In genomic region chr16:28917095-28917494, GRCh38 we compare ENCODE assay signal across 1 cellular context.
TF ChIP-seq lines count a peak whose summit lies in the region.

No MANE protein-coding gene starts in this region.

TF ChIP-seq in K562, 482 proteins besides CTCF, POLR2A, EP300 and RAD21:
- TF ChIP-seq NCOR1 (IDR thresholded peaks at IDR 0.05) (no peak), KAT7 (CRISPR knock-in tag; IDR thresholded peaks at IDR 0.05; ENCODE audit: borderline replicate concordance) (no peak), ZC3H8 (IDR thresholded peaks at IDR 0.05) (no peak), BRD9 (IDR thresholded peaks at IDR 0.05; ENCODE audit: low read depth, partially characterized antibody) (no peak), NFE2L1 (tag; IDR thresholded peaks at IDR 0.05; ENCODE audit: borderline replicate concordance, low read depth) (peak; percentile 30; the same call in 1 of the 2 replicates), TOE1 (IDR thresholded peaks at IDR 0.05; ENCODE audit: borderline replicate concordance) (no peak), TOE1 (CRISPR knock-in tag; IDR thresholded peaks at IDR 0.05; ENCODE audit: borderline replicate concordance, low read depth) (no peak), CEBPZ (IDR thresholded peaks at IDR 0.05; ENCODE audit: borderline replicate concordance, low read depth, low read length) (no peak), ZNF695 (CRISPR knock-in tag; IDR thresholded peaks at IDR 0.05) (no peak), HBP1 (CRISPR knock-in tag; IDR thresholded peaks at IDR 0.05) (no peak), U2AF1 (optimal IDR thresholded peaks at IDR 0.05; ENCODE audit: low read depth, low read length) (no peak), TRIM28 (IDR thresholded peaks at IDR 0.05) (no peak), JUN (IDR thresholded peaks at IDR 0.05; ENCODE audit: borderline replicate concordance, low read depth, low read length) (no peak), JUN (CRISPR knock-in tag; IDR thresholded peaks at IDR 0.05; ENCODE audit: borderline replicate concordance) (no peak), C11orf30 (IDR thresholded peaks at IDR 0.05; ENCODE audit: low read depth) (peak; percentile 65), HMGN3 (IDR thresholded peaks at IDR 0.05; ENCODE audit: borderline replicate concordance, extremely low read depth, insufficient read length, low read depth, low read length) (no peak), ZNF140 (CRISPR knock-in tag; IDR thresholded peaks at IDR 0.05) (no peak), SETDB1 (IDR thresholded peaks at IDR 0.05; ENCODE audit: low read length) (no peak), SOX6 (IDR thresholded peaks at IDR 0.05) (no peak), MAFF (IDR thresholded peaks at IDR 0.05; ENCODE audit: low read length) (peak; percentile 48), DLX4 (CRISPR knock-in tag; IDR thresholded peaks at IDR 0.05) (no peak), NFE2 (IDR thresholded peaks at IDR 0.05; ENCODE audit: low read depth) (peak; percentile 61; the same call in 1 of the 2 replicates), PRPF4 (IDR thresholded peaks at IDR 0.05; ENCODE audit: insufficient read depth, low read depth, low read length, poor library complexity, severe bottlenecking) (no peak), CBFB (CRISPR knock-in tag; IDR thresholded peaks at IDR 0.05) (no peak), GTF2A2 (tag; IDR thresholded peaks at IDR 0.05) (no peak), ZNF134 (CRISPR knock-in tag; conservative IDR thresholded peaks at IDR 0.05) (no peak), ZNF316 (IDR thresholded peaks at IDR 0.05) (peak; percentile 76), JUNB (CRISPR knock-in tag; conservative IDR thresholded peaks at IDR 0.05) (no peak), E2F6 (IDR thresholded peaks at IDR 0.05; ENCODE audit: borderline replicate concordance in 1 of 2, extremely low read depth in 1 of 2, insufficient read depth in 1 of 2, insufficient read length in 1 of 2, low read depth in 1 of 2, low read length in 1 of 2, poor library complexity in 1 of 2, severe bottlenecking in 1 of 2) (no peak), CEBPB (tag; IDR thresholded peaks at IDR 0.05) (0 out of 2 replicates have a peak, but pooled peaks have one; percentile 32), ZNF507 (tag; conservative IDR thresholded peaks at IDR 0.05) (no peak), WHSC1 (IDR thresholded peaks at IDR 0.05; ENCODE audit: low read length) (no peak), ZNF24 (IDR thresholded peaks at IDR 0.05) (no peak), ZFP30 (CRISPR knock-in tag; IDR thresholded peaks at IDR 0.05; ENCODE audit: borderline replicate concordance) (no peak), MAFG (tag; conservative IDR thresholded peaks at IDR 0.05) (peak; percentile 76), PKNOX1 (IDR thresholded peaks at IDR 0.05) (peak; percentile 21; the same call in 1 of the 2 replicates), POU5F1 (IDR thresholded peaks at IDR 0.05; ENCODE audit: borderline replicate concordance, low read depth, low read length, partially characterized antibody) (no peak), POLR2B (IDR thresholded peaks at IDR 0.05; ENCODE audit: low read depth, partially characterized antibody) (no peak), PREB (CRISPR knock-in tag; IDR thresholded peaks at IDR 0.05) (no peak)
